Comparison of ENCODE assay signal across 1 cellular context in genomic region chr12:24561411-24561871, GRCh38.
TF ChIP-seq lines count a peak whose summit lies in the region.

No MANE protein-coding gene starts in this region.

TF ChIP-seq in GM23338, 12 proteins besides CTCF, POLR2A, EP300 and RAD21 (continued from another document):
- TF ChIP-seq REST (IDR thresholded peaks at IDR 0.05; ENCODE audit: unreplicated experiment) = no peak
- no peak for TF ChIP-seq EZH2phosphoT487 (IDR thresholded peaks at IDR 0.05; ENCODE audit: unreplicated experiment)
- TF ChIP-seq POLR2AphosphoS5 (IDR thresholded peaks at IDR 0.05; ENCODE audit: low read depth) = no peak
